In genomic region chrX:65575024-65575423, GRCh38 we compare ENCODE assay signal across 18 cellular contexts. TPM values are rescaled to one million over a fixed set of nuclear protein-coding genes. Genes with fewer than 3 reads are reported as not detected.
DNase-seq lines count a peak whose midpoint lies in the region; ATAC-seq and TF ChIP-seq lines count a peak whose summit lies in the region.
"Had no signal": no experiment of that assay in that cellular context is flagged by ENCODE, and none has a peak within 500 bp of the region (broad histone marks: within the 10 kb centered on the region; RNA-seq: fewer than 3 reads in every experiment).

No MANE protein-coding gene starts in this region.

- peak; percentile 18 for DNase-seq in EH (ENCODE audit: low read depth)
- peak; percentile 2 for DNase-seq in HCEC 1CT
- DNase-seq in RWPE2 (ENCODE audit: low spot score): no peak
- DNase-seq in fibroblast of mammary gland (ENCODE audit: low read depth): peak; percentile 47
- DNase-seq in NCI-H1436 (lab: John Stamatoyannopoulos, UW): no peak
- DNase-seq in posterior vena cava (ENCODE audit: low spot score): no peak
- no peak for DNase-seq in NCI-H2029 (lab: John Stamatoyannopoulos, UW)
- DNase-seq: ACHN, AML-193, COR-L47, NCI-H1417 treated with DMSO at 0.1 percent for 48 hours, NCI-H2081, NCI-H524 treated with DMSO at 0.1 percent for 48 hours, Peyer's patch, SHP77 had no signal

- no peak for TF ChIP-seq CTCF in RWPE2 (IDR thresholded peaks at IDR 0.05; ENCODE audit: poor library complexity, severe bottlenecking)
- TF ChIP-seq CTCF in fibroblast of mammary gland (conservative IDR thresholded peaks at IDR 0.05; ENCODE audit: control insufficient read depth, insufficient read depth, low read depth, low read length): no peak

- no peaks in the 10 kb centered on the region for H3K4me1 ChIP-seq in RWPE2 (ENCODE audit: insufficient read depth, poor library complexity, severe bottlenecking)
- H3K4me1 ChIP-seq: HAP-1, Peyer's patch had no signal

- no peaks in the 10 kb centered on the region for H3K27me3 ChIP-seq in RWPE2 (ENCODE audit: insufficient read depth, poor library complexity, severe bottlenecking)
- H3K27me3 ChIP-seq: Peyer's patch had no signal

- intact Hi-C loops in posterior vena cava (cut with DNase I): no loop called here

- no peaks in the 10 kb centered on the region for H3K9me3 ChIP-seq in RWPE2 (ENCODE audit: severe bottlenecking)
- H3K9me3 ChIP-seq: HAP-1, Peyer's patch had no signal

- no peak overlapping the region for H3K4me3 ChIP-seq in RWPE2 (ENCODE audit: severe bottlenecking)
- H3K4me3 ChIP-seq in fibroblast of mammary gland (ENCODE audit: control insufficient read depth, low read depth, low read length): no peak overlapping the region
- H3K4me3 ChIP-seq: HAP-1, Peyer's patch had no signal

- ATAC-seq in RWPE2 (ENCODE audit: low read depth) (peak; percentile 46; the same call in 1 of the 3 replicates), GM18867 (IDR thresholded peaks at IDR 0.05; ENCODE audit: unreplicated experiment) (no peak)

- H3K27ac ChIP-seq in RWPE2 (ENCODE audit: poor library complexity, severe bottlenecking): no peak overlapping the region
- H3K27ac ChIP-seq: HL-60, Peyer's patch had no signal

- H3K36me3 ChIP-seq in RWPE2 (ENCODE audit: low read depth): no peaks in the 10 kb centered on the region
- H3K36me3 ChIP-seq: HAP-1, Peyer's patch had no signal

RNA-seq across cellular contexts. Expression of gene LAS1L, which starts 40.4 kb away (rescaled TPM):
- 10 to 100 TPM; 18.7 to 21.9 TPM for total RNA-seq in posterior vena cava

Comparison
In these comparisons a context has a peak if more than half of its experiments do, and no peak if none do; other contexts are left out.
1. DNase-seq: peak in EH (single experiment), HCEC 1CT (single experiment) and fibroblast of mammary gland (single experiment); none in RWPE2 (single experiment), NCI-H1436 (single experiment), posterior vena cava (single experiment) and NCI-H2029 (single experiment).